In the genomic region with DNA sequence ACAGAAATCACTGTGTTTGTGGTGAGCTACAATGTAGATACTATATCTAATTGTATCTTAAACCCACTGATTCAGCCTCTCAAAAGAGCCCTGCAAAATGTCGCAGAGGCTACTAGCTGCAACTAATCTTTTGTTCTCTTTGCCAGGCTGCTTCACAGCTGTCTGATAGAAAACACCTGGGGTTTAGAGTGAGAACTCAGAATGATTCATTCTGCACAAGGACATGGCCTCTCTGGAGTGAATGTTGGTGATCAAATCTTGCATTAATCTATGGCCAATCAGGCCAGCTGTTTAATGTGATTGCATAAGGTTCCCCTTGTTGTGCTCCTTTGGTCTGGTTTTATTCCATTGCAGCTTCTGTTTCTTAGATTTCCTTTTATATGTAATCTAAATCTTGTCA, we compare ENCODE assay signal across 22 cellular contexts.
DNase-seq lines count a peak whose midpoint lies in the region; FAIRE-seq and TF ChIP-seq lines count a peak whose summit lies in the region.
"Had no signal": no experiment of that assay in that cellular context is flagged by ENCODE, and none has a peak within 500 bp of the region (broad histone marks: within the 10 kb centered on the region; RNA-seq: fewer than 3 reads in every experiment).

No MANE protein-coding gene starts in this region.

- H3K27ac ChIP-seq in GM23248, result no peak overlapping the region
- H3K27ac ChIP-seq in fibroblast of lung (ENCODE audit: insufficient read depth, low read length), result no peak overlapping the region
- H3K27ac ChIP-seq: breast epithelium, HL-60, left ventricle myocardium inferior, tibial artery had no signal

- no peaks in the 10 kb centered on the region for H3K9me3 ChIP-seq in GM23248 (ENCODE audit: low read depth)
- H3K9me3 ChIP-seq in fibroblast of lung (ENCODE audit: control insufficient read depth, insufficient read depth, low read depth, low read length), result no peaks in the 10 kb centered on the region
- H3K9me3 ChIP-seq in HAP-1, result no peaks in the 10 kb centered on the region
- H3K9me3 ChIP-seq: breast epithelium, left ventricle myocardium inferior, MG63, tibial artery had no signal

- H3K27me3 ChIP-seq in GM23248 (replicated peaks; ENCODE audit: insufficient read depth) (no peaks in the 10 kb centered on the region), fibroblast of lung (ENCODE audit: control insufficient read depth, insufficient read depth, low read length) (no peaks in the 10 kb centered on the region), HAP-1 (ENCODE audit: low read depth) (no peaks in the 10 kb centered on the region)
- H3K27me3 ChIP-seq: breast epithelium, MG63, tibial artery had no signal

- 26 to 55% methylated on average over 1 of the region's 1 CpG for WGBS in GM23248 (ENCODE audit: low coverage in 1 of 2, low lambda C conversion rate in 2 of 2, missing lambda C conversion rate in 2 of 2), 2 experiments

- no peak overlapping the region for H2AFZ ChIP-seq in GM23248
- H2AFZ ChIP-seq in fibroblast of lung (ENCODE audit: low read length), result no peak overlapping the region

- DNase-seq in GM23248, result peak; percentile 45
- DNase-seq in RPMI7951 (ENCODE audit: low read depth), result peak; percentile 26
- DNase-seq in fibroblast of lung (ENCODE audit: low read depth in 2 of 2), result peak; percentile 47 to 52
- DNase-seq in non-pigmented ciliary epithelial cell (ENCODE audit: low read depth), result peak; percentile 13
- DNase-seq in D721Med (ENCODE audit: insufficient read length, low spot score), result no peak
- no peak for DNase-seq in HAP-1 (ENCODE audit: low spot score in 2 of 2)
- no peak for DNase-seq in SIG-M5 treated with dmso at 0.1 percent for 504 hours (lab: John Stamatoyannopoulos, UW; ENCODE audit: unreplicated experiment)
- DNase-seq: activated CD4-positive, alpha-beta T cell treated with anti-CD3 and anti-CD28 coated beads for 4 hours; activated CD8-positive, alpha-beta memory T cell treated with anti-CD3 and anti-CD28 coated beads, Interleukin-2, amount 10 ng/mL, durations not matched to agents 7 days and 5 days; activated naive CD8-positive, alpha-beta T cell treated with anti-CD3 and anti-CD28 coated beads, Interleukin-2, amount 10 ng/mL, durations not matched to agents 7 days and 5 days; left ventricle myocardium inferior; MG63; NCI-H146; NCI-H2227 treated with DMSO at 0.1 percent for 48 hours; occipital lobe; right cardiac atrium; stimulated activated CD4-positive, alpha-beta T cell treated with anti-CD3 and anti-CD28 coated beads, Interleukin-1b, Interleukin-23, amount 100 ng/mL, for 48 hours; stimulated activated naive CD8-positive, alpha-beta T cell treated with anti-CD3 and anti-CD28 coated beads, Interleukin-15, Interleukin-2, amounts not matched to agents 100 U/mL and 50 U/mL, for 24 hours; tibial artery had no signal

- H3K9me2 ChIP-seq in GM23248 (ENCODE audit: insufficient read depth), result no peaks in the 10 kb centered on the region

- H3K4me3 ChIP-seq in GM23248, result no peak overlapping the region
- no peak overlapping the region for H3K4me3 ChIP-seq in fibroblast of lung (replicated peaks in 1 of 4; ENCODE audit: control extremely low read depth in 1 of 4, insufficient read depth in 1 of 4, low read depth in 3 of 4, low read length in 4 of 4)
- H3K4me3 ChIP-seq in HAP-1, result no peak overlapping the region
- H3K4me3 ChIP-seq: breast epithelium, left ventricle myocardium inferior, MG63, tibial artery had no signal

- no peaks in the 10 kb centered on the region for H4K20me1 ChIP-seq in GM23248 (ENCODE audit: insufficient read depth)
- H4K20me1 ChIP-seq in fibroblast of lung (ENCODE audit: control insufficient read depth, extremely low read depth, insufficient read depth, low read length), result no peaks in the 10 kb centered on the region

- H3K4me2 ChIP-seq in GM23248 (ENCODE audit: unreplicated experiment) (no peak overlapping the region), fibroblast of lung (ENCODE audit: extremely low read depth, insufficient read depth, low read length) (no peak overlapping the region)

- in situ Hi-C loops in GM23248 (cut with MboI), result no loop called here
- in situ Hi-C loops in HAP-1 (cut with MboI; ENCODE audit: low sequenced_read_pairs), result no loop called here

- peaks cover 35% of the 10 kb centered on the region for H3K4me1 ChIP-seq in GM23248 (ENCODE audit: insufficient read depth)
- H3K4me1 ChIP-seq in fibroblast of lung (ENCODE audit: control insufficient read depth, extremely low read depth, insufficient read depth, low read length), result no peaks in the 10 kb centered on the region
- no peaks in the 10 kb centered on the region for H3K4me1 ChIP-seq in HAP-1
- H3K4me1 ChIP-seq: breast epithelium had no signal

- TF ChIP-seq CTCF in fibroblast of lung (conservative IDR thresholded peaks at IDR 0.05 in 1 of 2, IDR thresholded peaks at IDR 0.05 in 1 of 2; ENCODE audit: low read depth in 1 of 2, low read length in 2 of 2), result no peak
- no peak for TF ChIP-seq CTCF in D721Med (IDR thresholded peaks at IDR 0.05; ENCODE audit: insufficient read depth, missing control alignments)

- H3F3A ChIP-seq in GM23248 (ENCODE audit: insufficient read depth), result peaks cover 19% of the 10 kb centered on the region

- H3K36me3 ChIP-seq in GM23248 (ENCODE audit: low read depth) (no peaks in the 10 kb centered on the region), fibroblast of lung (ENCODE audit: control insufficient read depth, insufficient read depth, low read length) (no peaks in the 10 kb centered on the region), HAP-1 (replicated peaks) (no peaks in the 10 kb centered on the region)
- H3K36me3 ChIP-seq: breast epithelium, left ventricle myocardium inferior, MG63, tibial artery had no signal

- H3K9ac ChIP-seq in GM23248 (no peak overlapping the region), fibroblast of lung (ENCODE audit: insufficient read depth, low read length) (no peak overlapping the region)

- no peak for FAIRE-seq in D721Med (lab: Jason Lieb, UNC)
- FAIRE-seq: GM19239 had no signal

- H3K79me2 ChIP-seq in GM23248 (ENCODE audit: insufficient read depth) (no peaks in the 10 kb centered on the region), fibroblast of lung (ENCODE audit: control insufficient read depth, insufficient read depth, low read length) (no peaks in the 10 kb centered on the region)

Comparison
In these comparisons a context has a peak if more than half of its experiments do, and no peak if none do; other contexts are left out.
1. DNase-seq: peak in GM23248 (single experiment), RPMI7951 (single experiment), fibroblast of lung (2 of 2) and non-pigmented ciliary epithelial cell (single experiment); none in D721Med (single experiment), HAP-1 (0 of 2) and SIG-M5 treated with dmso at 0.1 percent for 504 hours (single experiment).